8 cellular contexts compared by ENCODE assay signal in genomic region chr6:107847844-107848802, GRCh38. TPM values are rescaled to one million over a fixed set of nuclear protein-coding genes. Genes with fewer than 3 reads are reported as not detected.
A peak's percentile ranks its signal among the peaks of the same experiment; 100 is the strongest.
DNase-seq lines count a peak whose midpoint lies in the region; ATAC-seq and TF ChIP-seq lines count a peak whose summit lies in the region.

No MANE protein-coding gene starts in this region.

- TF ChIP-seq CTCF in GM12875 (IDR thresholded peaks at IDR 0.05; ENCODE audit: borderline replicate concordance, insufficient read depth, low read depth, low read length) (peak; percentile 90), left lung (IDR thresholded peaks at IDR 0.05) (peak; percentile 96 to 97)

- peak overlapping the region; percentile 31 for H3K4me3 ChIP-seq in GM12875 (ENCODE audit: low read depth, low read length)
- H3K4me3 ChIP-seq in left lung = peak overlapping the region; percentile 17 to 30

- intact Hi-C loops in left lung (cut with DNase I) = loop anchor here in 1 of 2 donors (10.0 kb wide), 1 partner anchor 173 kb away; no protein-coding TSS in a partner anchor

- DNase-seq in NCI-H446 treated with DMSO at 0.1 percent for 48 hours (lab: John Stamatoyannopoulos, UW) (peak; percentile 22), cortex of kidney (lab: John Stamatoyannopoulos, UW) (peak; percentile 85), left lung (peak; percentile 85 to 98)
- peak; percentile 88 for DNase-seq in activated CD4-positive, alpha-beta T cell treated with anti-CD3 and anti-CD28 coated beads for 48 hours
- DNase-seq in stimulated activated CD4-positive, alpha-beta T cell treated with anti-CD3 and anti-CD28 coated beads, Interleukin-1b, Interleukin-23, amount 100 ng/mL, for 48 hours = peak; percentile 78

- peaks cover 0 to 15% of the 10 kb centered on the region in 2 donors for H3K27me3 ChIP-seq in left lung

- H3K4me1 ChIP-seq in left lung = peaks cover 0 to 9% of the 10 kb centered on the region in 2 donors

- no peaks in the 10 kb centered on the region for H3K9me3 ChIP-seq in left lung

- no peak overlapping the region for H3K27ac ChIP-seq in left lung

- ATAC-seq in HG03064 (IDR thresholded peaks at IDR 0.05; ENCODE audit: low read depth, unreplicated experiment) = peak; percentile 71
- peak; percentile 100 for ATAC-seq in left lung
- ATAC-seq in GM19455 (IDR thresholded peaks at IDR 0.05; ENCODE audit: unreplicated experiment) = no peak

- H3K36me3 ChIP-seq in left lung = no peaks in the 10 kb centered on the region

RNA-seq across cellular contexts. Expression of gene SCML4, which starts 24.0 kb away (rescaled TPM):
- 1 to 10 TPM in 1 of 2 donors, under 1 TPM in 1; 0.99 to 2.2 TPM for total RNA-seq in left lung

Comparison
In these comparisons a context has a peak if more than half of its experiments do, and no peak if none do; other contexts are left out.
1. DNase-seq: peak in every context shown above with its lines; median percentile 92 in left lung; 88 in activated CD4-positive, alpha-beta T cell treated with anti-CD3 and anti-CD28 coated beads for 48 hours; 85 in cortex of kidney; 78 in stimulated activated CD4-positive, alpha-beta T cell treated with anti-CD3 and anti-CD28 coated beads, Interleukin-1b, Interleukin-23, amount 100 ng/mL, for 48 hours; 22 in NCI-H446 treated with DMSO at 0.1 percent for 48 hours.